ENCODE assay signal across 8 cellular contexts in genomic region chr15:33195283-33195682, GRCh38. TPM values are rescaled to one million over a fixed set of nuclear protein-coding genes. Genes with fewer than 3 reads are reported as not detected.
DNase-seq lines count a peak whose midpoint lies in the region; ATAC-seq, FAIRE-seq and TF ChIP-seq lines count a peak whose summit lies in the region.

No MANE protein-coding gene starts in this region.

- no peaks in the 10 kb centered on the region for H4K20me1 ChIP-seq in HepG2 (ENCODE audit: insufficient read depth, low read length)

- H3K9ac ChIP-seq in liver (ENCODE audit: low read depth in 1 of 2, low read length in 2 of 2) (no peak overlapping the region), HepG2 (ENCODE audit: insufficient read depth, low read depth, low read length) (no peak overlapping the region), muscle layer of colon (ENCODE audit: low read length) (peak overlapping the region; percentile 20)

- no peak for FAIRE-seq in HepG2 (lab: Jason Lieb, UNC)

- H2AFZ ChIP-seq in HepG2 (ENCODE audit: low read length), result no peak overlapping the region

- TF ChIP-seq POLR2A in HepG2 (IDR thresholded peaks at IDR 0.05; ENCODE audit: insufficient read depth in 1 of 2, low read depth in 2 of 2, low read length in 2 of 2), result no peak

- H3K27ac ChIP-seq in liver (ENCODE audit: low read depth in 1 of 2, low read length in 2 of 2) (no peak overlapping the region), HepG2 (ENCODE audit: extremely low read length, insufficient read depth, low read length) (no peak overlapping the region), coronary artery (no peak overlapping the region), muscle layer of colon (ENCODE audit: low read depth, low read length) (no peak overlapping the region), aorta (ENCODE audit: low read depth in 1 of 2, low read length in 2 of 2) (peak overlapping the region in 1 of 2 donors; percentile 29)

- no peaks in the 10 kb centered on the region for H3K79me2 ChIP-seq in HepG2 (ENCODE audit: insufficient read depth, low read length)

- peak overlapping the region in 2 of 3 donors; percentile 16 to 45 for H3K4me3 ChIP-seq in liver (ENCODE audit: low read depth in 1 of 3, low read length in 3 of 3)
- no peak overlapping the region for H3K4me3 ChIP-seq in HepG2 (replicated peaks in 1 of 3; ENCODE audit: insufficient read depth in 1 of 3, low read depth in 2 of 3, low read length in 3 of 3)
- peak overlapping the region; percentile 68 for H3K4me3 ChIP-seq in coronary artery
- peak overlapping the region in 1 of 2 donors; percentile 77 for H3K4me3 ChIP-seq in muscle layer of colon (ENCODE audit: low read depth in 1 of 2, low read length in 2 of 2)
- H3K4me3 ChIP-seq in aorta (ENCODE audit: low read length in 2 of 2), result peak overlapping the region; percentile 34 to 70

- POLR2A ChIA-PET in HepG2 (lab: Yijun Ruan, JAX), result no interaction called here

- no peak for TF ChIP-seq EP300 in HepG2 (IDR thresholded peaks at IDR 0.05; ENCODE audit: low read depth in 2 of 2, low read length in 2 of 2)
- TF ChIP-seq EP300 in HepG2 (CRISPR knock-in tag; IDR thresholded peaks at IDR 0.05; ENCODE audit: borderline replicate concordance), result no peak

- in situ Hi-C loops in HepG2 (cut with HindIII; ENCODE audit: extremely low pct_ligation_motif_present, low pct_unique_long_range_greater_than_20kb), result no loop called here

- CTCF ChIA-PET in HepG2 (lab: Yijun Ruan, JAX; ENCODE audit: low intra/inter-chr PET ratio, low total read pairs), result no interaction called here

- H3K36me3 ChIP-seq in liver (ENCODE audit: control insufficient read depth in 4 of 4, insufficient read depth in 3 of 4, low read depth in 1 of 4, low read length in 3 of 4) (no peaks in the 10 kb centered on the region), HepG2 (replicated peaks in 1 of 2; ENCODE audit: control insufficient read depth in 1 of 2, insufficient read depth in 2 of 2, low read length in 2 of 2) (no peaks in the 10 kb centered on the region), muscle layer of colon (ENCODE audit: insufficient read depth, low read length) (no peaks in the 10 kb centered on the region), aorta (ENCODE audit: control insufficient read depth in 1 of 2, insufficient read depth in 2 of 2, low read length in 1 of 2) (no peaks in the 10 kb centered on the region)

- no peak overlapping the region for H3K4me2 ChIP-seq in HepG2 (ENCODE audit: low read depth, low read length)

- no TSS peak for BruUV-seq in HepG2 (replicated peaks; lab: Mats Ljungman, UMichigan)

- WGBS in liver, result 64% methylated on average over 7 of the region's 7 CpGs
- 67% methylated on average over 7 of the region's 7 CpGs for WGBS in HepG2 (ENCODE audit: low lambda C conversion rate)
- WGBS in aorta, 2 donors, result 31 to 33% methylated on average over 7 of the region's 7 CpGs

- H3K27me3 ChIP-seq in liver (ENCODE audit: control insufficient read depth in 4 of 4, insufficient read depth in 4 of 4, low read length in 3 of 4), result peaks cover 0 to 14% (median 2%) of the 10 kb centered on the region in 4 donors
- no peaks in the 10 kb centered on the region for H3K27me3 ChIP-seq in HepG2 (ENCODE audit: control insufficient read depth in 1 of 2, insufficient read depth in 2 of 2, low read length in 2 of 2)
- H3K27me3 ChIP-seq in muscle layer of colon (ENCODE audit: control insufficient read depth in 1 of 2, insufficient read depth in 2 of 2, low read length in 2 of 2), result no peaks in the 10 kb centered on the region
- H3K27me3 ChIP-seq in aorta (ENCODE audit: control insufficient read depth in 1 of 2, insufficient read depth in 2 of 2, low read length in 1 of 2), result no peaks in the 10 kb centered on the region

- TF ChIP-seq CTCF in liver (IDR thresholded peaks at IDR 0.05; ENCODE audit: low read depth, low read length, missing input control) (no peak), HepG2 (CRISPR knock-in tag; IDR thresholded peaks at IDR 0.05) (no peak), coronary artery (IDR thresholded peaks at IDR 0.05) (no peak)

- TF ChIP-seq RAD21 in liver (IDR thresholded peaks at IDR 0.05) (no peak), HepG2 (CRISPR knock-in tag; IDR thresholded peaks at IDR 0.05) (no peak)

- DNase-seq in HepG2 (ENCODE audit: low spot score), result no peak
- DNase-seq in coronary artery (ENCODE audit: low spot score), result no peak
- DNase-seq in aorta, result no peak
- DNase-seq in DMS 273 (lab: John Stamatoyannopoulos, UW; ENCODE audit: unreplicated experiment), result no peak
- no peak for DNase-seq in NCI-H748 (lab: John Stamatoyannopoulos, UW; ENCODE audit: unreplicated experiment)

- H3K4me1 ChIP-seq in liver (ENCODE audit: control insufficient read depth in 4 of 4, insufficient read depth in 4 of 4, low read length in 3 of 4) (peaks cover 0 to 5% (median 0%) of the 10 kb centered on the region in 4 donors), HepG2 (ENCODE audit: insufficient read depth, low read length) (peaks cover 7% of the 10 kb centered on the region), muscle layer of colon (ENCODE audit: insufficient read depth, low read length) (no peaks in the 10 kb centered on the region), aorta (ENCODE audit: control insufficient read depth in 1 of 2, insufficient read depth in 2 of 2, low read length in 2 of 2) (no peaks in the 10 kb centered on the region)

- ATAC-seq in HepG2, result no peak
- ATAC-seq in aorta (ENCODE audit: low FRiP score), result no peak
- no peak for ATAC-seq in HG03175 (IDR thresholded peaks at IDR 0.05; ENCODE audit: unreplicated experiment)

- intact Hi-C loops in HepG2 (cut with micrococcal nuclease; ENCODE audit: unreplicated experiment) (no loop called here), aorta (cut with DNase I) (loop anchor here in 1 of 2 donors (10.0 kb wide), 1 partner anchor 1390 kb away; the partner anchor contains the start of gene GOLGA8B)

- no peaks in the 10 kb centered on the region for H3K9me3 ChIP-seq in liver (ENCODE audit: control insufficient read depth in 4 of 4, low read length in 3 of 4)
- H3K9me3 ChIP-seq in HepG2 (ENCODE audit: low read length), result no peaks in the 10 kb centered on the region
- no peaks in the 10 kb centered on the region for H3K9me3 ChIP-seq in muscle layer of colon (ENCODE audit: low read length)
- no peaks in the 10 kb centered on the region for H3K9me3 ChIP-seq in aorta (ENCODE audit: control insufficient read depth, low read length)

TF ChIP-seq in liver, 16 proteins besides CTCF, POLR2A, EP300 and RAD21 (continues in another document):
- no peak for TF ChIP-seq ZBTB33 (IDR thresholded peaks at IDR 0.05)

TF ChIP-seq in HepG2, 621 proteins besides CTCF, POLR2A, EP300 and RAD21 (continues in another document):
- no peak for TF ChIP-seq FUBP1 (CRISPR knock-in tag; IDR thresholded peaks at IDR 0.05; ENCODE audit: borderline replicate concordance)
- no peak for TF ChIP-seq KLF15 (CRISPR knock-in tag; IDR thresholded peaks at IDR 0.05; ENCODE audit: borderline replicate concordance)

RNA-seq across cellular contexts. Expression of gene FMN1, which starts 0.8 kb away (rescaled TPM):
- total RNA-seq in liver (1 to 10 TPM in 1 of 2 donors, under 1 TPM in 1; 0.84 to 5.4 TPM), HepG2 (2016; rRNA removed; fragmentation: Illumina TruSeq; extraction: Trizol) (0.60 and 0.81 TPM in 2 replicates), aorta (10 to 100 TPM; 18.4 to 23.4 TPM)
- polyA plus RNA-seq in liver (under 1 TPM; 0.21 to 0.22 TPM), HepG2 (2011; rRNA removed) (0.17 and 0.20 TPM in 2 replicates), aorta (1 to 10 TPM in 1 of 2 donors, under 1 TPM in 1; 0.26 to 1.3 TPM)
- total RNA-seq in HepG2 (2016; cell fraction: cytosol; rRNA removed; fragmentation: Illumina TruSeq; extraction: Trizol; ENCODE audit: low read depth), result 0.53 and 0.81 TPM in 2 replicates
- total RNA-seq in HepG2 (2016; cell fraction: insoluble cytoplasmic fraction; rRNA removed; fragmentation: Illumina TruSeq; extraction: Trizol), result 0.61 and 0.70 TPM in 2 replicates
- 0.37 and 0.38 TPM in 2 replicates for total RNA-seq in HepG2 (2016; cell fraction: membrane; rRNA removed; fragmentation: Illumina TruSeq; extraction: Trizol)
- 1.9 and 2.6 TPM in 2 replicates for total RNA-seq in HepG2 (2016; cell fraction: nucleus; rRNA removed; fragmentation: Illumina TruSeq; extraction: Trizol)
- 0.12 and 0.17 TPM in 2 replicates for polyA plus RNA-seq in HepG2 (2011; cell fraction: cytosol; rRNA removed)
- polyA plus RNA-seq in HepG2 (2011; cell fraction: nucleus; rRNA removed), result 0.24 and 0.31 TPM in 2 replicates
- polyA plus RNA-seq in HepG2 (2012), result 0.36 and 0.63 TPM in 2 replicates
- polyA plus RNA-seq in HepG2 (2016; cell fraction: cytosol; fragmentation: Illumina TruSeq; extraction: Trizol; ENCODE audit: low read depth), result 0.02 and 0.10 TPM in 2 replicates
- polyA plus RNA-seq in HepG2 (2016; cell fraction: insoluble cytoplasmic fraction; fragmentation: Illumina TruSeq; extraction: Trizol; ENCODE audit: low read depth), result 0.33 and 0.41 TPM in 2 replicates
- polyA plus RNA-seq in HepG2 (2016; cell fraction: membrane; fragmentation: Illumina TruSeq; extraction: Trizol; ENCODE audit: low read depth), result 0.08 and 0.21 TPM in 2 replicates
- 0.48 and 1.1 TPM in 2 replicates for polyA plus RNA-seq in HepG2 (2016; cell fraction: nucleus; fragmentation: Illumina TruSeq; extraction: Trizol; ENCODE audit: insufficient read depth, low read depth)
- 0.46 and 1.4 TPM in 2 replicates for polyA minus RNA-seq in HepG2 (2011; rRNA and poly(A)+ RNA removed; ENCODE audit: low replicate concordance)
- polyA minus RNA-seq in HepG2 (2011; cell fraction: cytosol; rRNA and poly(A)+ RNA removed), result 0.62 and 1.4 TPM in 2 replicates
- polyA minus RNA-seq in HepG2 (2011; cell fraction: nucleus; rRNA and poly(A)+ RNA removed), result 4.6 and 7.0 TPM in 2 replicates

Comparison
In these comparisons a context has a peak if more than half of its experiments do, and no peak if none do; other contexts are left out.
1. H3K4me3 ChIP-seq: peak in liver (2 of 3), coronary artery (single experiment) and aorta (2 of 2); none in HepG2 (0 of 3).